8 cellular contexts compared by ENCODE assay signal in genomic region chr18:41752826-41753225, GRCh38.
"Had no signal": no experiment of that assay in that cellular context is flagged by ENCODE, and none has a peak within 500 bp of the region (broad histone marks: within the 10 kb centered on the region; RNA-seq: fewer than 3 reads in every experiment).

No MANE protein-coding gene starts in this region.

- H3K36me3 ChIP-seq: HAP-1 had no signal

- H3K9me3 Mint-ChIP-seq: GM23338, HFFc6 had no signal

- FAIRE-seq: H1, H54, HepG2 had no signal

- H3K27ac ChIP-seq: HL-60 had no signal

- H3K9me3 ChIP-seq: HAP-1 had no signal

- H3K4me3 ChIP-seq: GM23338, HAP-1 had no signal

- H3K4me3 Mint-ChIP-seq: GM23338, HFFc6, IgD-negative memory B cell had no signal

- H3K27ac Mint-ChIP-seq: GM23338, HFFc6, IgD-negative memory B cell had no signal

- H3K27me3 Mint-ChIP-seq: IgD-negative memory B cell had no signal

- H3K4me1 ChIP-seq: HAP-1 had no signal

- DNase-seq: HFFc6 had no signal
